Comparison of ENCODE assay signal across 18 cellular contexts in the genomic region with DNA sequence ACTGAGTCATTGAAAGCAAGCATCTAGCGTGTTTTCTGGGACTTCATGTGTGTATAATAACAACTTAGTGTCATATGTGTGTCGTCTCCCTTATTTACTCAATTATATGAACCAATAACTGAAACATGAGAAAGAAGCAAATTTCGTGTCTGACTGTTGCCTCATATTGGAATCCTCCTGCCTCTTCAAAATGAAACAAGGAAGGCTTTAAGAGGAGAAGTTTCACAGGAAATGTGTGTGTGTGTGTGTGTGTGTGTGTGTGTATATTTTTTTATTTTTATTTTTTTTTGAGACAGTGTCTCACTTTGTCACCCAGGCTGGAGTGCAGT.
DNase-seq lines count a peak whose midpoint lies in the region; ATAC-seq and TF ChIP-seq lines count a peak whose summit lies in the region.
"Had no signal": no experiment of that assay in that cellular context is flagged by ENCODE, and none has a peak within 500 bp of the region (broad histone marks: within the 10 kb centered on the region; RNA-seq: fewer than 3 reads in every experiment).

No MANE protein-coding gene starts in this region.

- intact Hi-C loops in adrenal gland (cut with DNase I), result no loop called here
- intact Hi-C loops in CD8-positive, alpha-beta T cell (cut with DNase I, micrococcal nuclease), result no loop called here

- no peak for TF ChIP-seq POLR2A in adrenal gland (IDR thresholded peaks at IDR 0.05)

- no peak for TF ChIP-seq CTCF in adrenal gland (IDR thresholded peaks at IDR 0.05)
- TF ChIP-seq CTCF in CD8-positive, alpha-beta T cell (IDR thresholded peaks at IDR 0.05), result no peak

- H3K9me3 ChIP-seq in adrenal gland (replicated peaks in 1 of 3) (no peaks in the 10 kb centered on the region), stomach smooth muscle (ENCODE audit: control insufficient read depth in 2 of 2, low read length in 2 of 2) (no peaks in the 10 kb centered on the region)
- no peaks in the 10 kb centered on the region for H3K9me3 ChIP-seq in CD8-positive, alpha-beta T cell (ENCODE audit: low read length)

- WGBS in adrenal gland, 4 donors, result 60 to 75% (median 65%) methylated on average over 3 of the region's 3 CpGs

- H3K4me3 ChIP-seq in adrenal gland (no peak overlapping the region), stomach smooth muscle (ENCODE audit: low read length in 2 of 2) (no peak overlapping the region)
- H3K4me3 ChIP-seq in CD8-positive, alpha-beta T cell (ENCODE audit: low read depth, low read length), result no peak overlapping the region

- H3K4me1 ChIP-seq in adrenal gland (replicated peaks in 1 of 2) (peaks cover 0 to 5% of the 10 kb centered on the region in 2 donors), stomach smooth muscle (ENCODE audit: control insufficient read depth, insufficient read depth, low read length) (no peaks in the 10 kb centered on the region)
- H3K4me1 ChIP-seq in CD8-positive, alpha-beta T cell (ENCODE audit: insufficient read depth, low read length), result no peaks in the 10 kb centered on the region

- H3K9me3 Mint-ChIP-seq in CD8-positive, alpha-beta T cell, result no peaks in the 10 kb centered on the region
- H3K9me3 Mint-ChIP-seq: H9; IgD-negative memory B cell; stimulated activated effector memory CD8-positive, alpha-beta T cell treated with anti-CD3 and anti-CD28 coated beads, Interleukin-12 subunit alpha, Interleukin-12 subunit beta, amount 100 ng/mL, for 72 hours had no signal

- no peaks in the 10 kb centered on the region for H3K27me3 ChIP-seq in adrenal gland
- no peaks in the 10 kb centered on the region for H3K27me3 ChIP-seq in stomach smooth muscle (ENCODE audit: control insufficient read depth in 1 of 2, insufficient read depth in 2 of 2, low read length in 2 of 2)
- H3K27me3 ChIP-seq in CD8-positive, alpha-beta T cell (ENCODE audit: insufficient read depth, low read length), result no peaks in the 10 kb centered on the region

- H3K27ac Mint-ChIP-seq in CD8-positive, alpha-beta T cell, result no peak overlapping the region
- H3K27ac Mint-ChIP-seq: H9; IgD-negative memory B cell; stimulated activated effector memory CD8-positive, alpha-beta T cell treated with anti-CD3 and anti-CD28 coated beads, Interleukin-12 subunit alpha, Interleukin-12 subunit beta, amount 100 ng/mL, for 72 hours; T-helper 17 cell had no signal

- H3K4me3 Mint-ChIP-seq in CD8-positive, alpha-beta T cell, result no peak overlapping the region
- H3K4me3 Mint-ChIP-seq: H9; IgD-negative memory B cell; stimulated activated effector memory CD8-positive, alpha-beta T cell treated with anti-CD3 and anti-CD28 coated beads, Interleukin-12 subunit alpha, Interleukin-12 subunit beta, amount 100 ng/mL, for 72 hours; T-helper 17 cell had no signal

- no peaks in the 10 kb centered on the region for H3K36me3 ChIP-seq in adrenal gland (replicated peaks in 1 of 2)
- no peaks in the 10 kb centered on the region for H3K36me3 ChIP-seq in stomach smooth muscle (ENCODE audit: control insufficient read depth in 2 of 2, insufficient read depth in 2 of 2, low read length in 2 of 2)
- H3K36me3 ChIP-seq in CD8-positive, alpha-beta T cell (ENCODE audit: insufficient read depth, low read length), result no peaks in the 10 kb centered on the region

- H3K36me3 Mint-ChIP-seq in CD8-positive, alpha-beta T cell, result no peaks in the 10 kb centered on the region
- H3K36me3 Mint-ChIP-seq: IgD-negative memory B cell; stimulated activated effector memory CD8-positive, alpha-beta T cell treated with anti-CD3 and anti-CD28 coated beads, Interleukin-12 subunit alpha, Interleukin-12 subunit beta, amount 100 ng/mL, for 72 hours had no signal

- H3K4me1 Mint-ChIP-seq in CD8-positive, alpha-beta T cell (ENCODE audit: low read depth), result no peaks in the 10 kb centered on the region
- H3K4me1 Mint-ChIP-seq: IgD-negative memory B cell; stimulated activated effector memory CD8-positive, alpha-beta T cell treated with anti-CD3 and anti-CD28 coated beads, Interleukin-12 subunit alpha, Interleukin-12 subunit beta, amount 100 ng/mL, for 72 hours had no signal

- POLR2A ChIA-PET in CD8-positive, alpha-beta T cell (lab: Charles Lee), result no interaction called here

- H3K27ac ChIP-seq in adrenal gland, result peak overlapping the region in 3 of 5 donors; percentile 43 to 65 (median 55)
- H3K27ac ChIP-seq in stomach smooth muscle (ENCODE audit: low read length), result peak overlapping the region; percentile 37
- H3K27ac ChIP-seq in CD8-positive, alpha-beta T cell (ENCODE audit: low read depth, low read length), result no peak overlapping the region

- H3K9ac ChIP-seq in stomach smooth muscle (ENCODE audit: low read length in 2 of 2), result no peak overlapping the region

- H3K27me3 Mint-ChIP-seq in CD8-positive, alpha-beta T cell (ENCODE audit: low read depth), result peaks cover 29% of the 10 kb centered on the region

- no peak for ATAC-seq in CD8-positive, alpha-beta T cell
- ATAC-seq: stimulated activated effector memory CD8-positive, alpha-beta T cell treated with anti-CD3 and anti-CD28 coated beads, Interleukin-12 subunit alpha, Interleukin-12 subunit beta, amount 100 ng/mL, for 72 hours; T-helper 17 cell had no signal

- DNase-seq in GM03348 (ENCODE audit: low spot score), result peak; percentile 29
- DNase-seq in adrenal gland, result no peak
- peak; percentile 62 for DNase-seq in medulla oblongata (ENCODE audit: extremely low spot score)
- no peak for DNase-seq in NCI-H524 treated with DMSO at 0.1 percent for 48 hours (lab: John Stamatoyannopoulos, UW)
- no peak for DNase-seq in NCI-H1417 (lab: John Stamatoyannopoulos, UW)
- DNase-seq in T-helper 1 cell, result no peak
- DNase-seq in CD8-positive, alpha-beta T cell, result no peak
- DNase-seq: activated CD4-positive, CD25-positive, alpha-beta regulatory T cell treated with anti-CD3 and anti-CD28 coated beads, Interleukin-2, amount 50 U/mL, for 72 hours; activated naive CD4-positive, alpha-beta T cell treated with Interleukin-2 at 50 U/mL for 16 hours; DMS79; glutamatergic neuron; H9; islet precursor cell; NCI-H1436; T-helper 17 cell had no signal

- CTCF ChIA-PET in CD8-positive, alpha-beta T cell (lab: Charles Lee), result no interaction called here

Comparison
In these comparisons a context has a peak if more than half of its experiments do, and no peak if none do; other contexts are left out.
1. DNase-seq: peak in GM03348 (single experiment) and medulla oblongata (single experiment); none in adrenal gland (0 of 7), NCI-H524 treated with DMSO at 0.1 percent for 48 hours (single experiment), NCI-H1417 (0 of 3), T-helper 1 cell (0 of 5) and CD8-positive, alpha-beta T cell (0 of 7).